ENCODE assay signal across 7 cellular contexts in genomic region chr14:68137704-68138619, GRCh38.
A peak's percentile ranks its signal among the peaks of the same experiment; 100 is the strongest.
DNase-seq lines count a peak whose midpoint lies in the region; ATAC-seq, FAIRE-seq and TF ChIP-seq lines count a peak whose summit lies in the region.

No MANE protein-coding gene starts in this region.

- H3K9me3 ChIP-seq in mammary epithelial cell (replicated peaks; ENCODE audit: insufficient read depth, low read length) = no peaks in the 10 kb centered on the region
- no peaks in the 10 kb centered on the region for H3K9me3 ChIP-seq in kidney (ENCODE audit: control insufficient read depth in 1 of 2, low read length in 2 of 2)
- H3K9me3 ChIP-seq in thoracic aorta = no peaks in the 10 kb centered on the region

- TF ChIP-seq CTCF in GM10266 (IDR thresholded peaks at IDR 0.05; ENCODE audit: control insufficient read depth, insufficient read depth, low read depth, missing control alignments) (no peak), mammary epithelial cell (conservative IDR thresholded peaks at IDR 0.05 in 1 of 2, IDR thresholded peaks at IDR 0.05 in 1 of 2; ENCODE audit: extremely low read depth in 1 of 2, insufficient read depth in 1 of 2, low read depth in 1 of 2, low read length in 2 of 2) (no peak), kidney (IDR thresholded peaks at IDR 0.05; ENCODE audit: borderline replicate concordance, extremely low read depth, insufficient read depth) (no peak), thoracic aorta (IDR thresholded peaks at IDR 0.05) (no peak)

- intact Hi-C loops in mammary epithelial cell (cut with micrococcal nuclease) (loop anchor here (5.0 kb wide), 1 partner anchor 109 kb away; no protein-coding TSS in a partner anchor), kidney (cut with DNase I) (no loop called here)

- peaks cover 4% of the 10 kb centered on the region for H3K4me1 Mint-ChIP-seq in T-helper 2 cell treated with Interferon-gamma antibody and Interleukin-4, amounts not matched to agents 5 μg/mL and 100 μg/mL, for 36 hours (ENCODE audit: low read depth)

- H3K27me3 Mint-ChIP-seq in T-helper 2 cell treated with Interferon-gamma antibody and Interleukin-4, amounts not matched to agents 5 μg/mL and 100 μg/mL, for 36 hours (ENCODE audit: low read depth) = no peaks in the 10 kb centered on the region

- no peaks in the 10 kb centered on the region for H4K20me1 ChIP-seq in mammary epithelial cell (ENCODE audit: insufficient read depth, low read length)

- WGBS in mammary epithelial cell (ENCODE audit: low coverage, missing lambda C conversion rate) = 0% methylated on average over 3 of the region's 3 CpGs

- dilution Hi-C loops in mammary epithelial cell (cut with HindIII; ENCODE audit: low sequenced_read_pairs) = loop anchor here (5.0 kb wide), 1 partner anchor 54 kb away; no protein-coding TSS in a partner anchor

- H3K27ac ChIP-seq in mammary epithelial cell (ENCODE audit: insufficient read depth, low read depth, low read length) (peak overlapping the region; percentile 99), kidney (ENCODE audit: low read depth in 2 of 2, low read length in 2 of 2) (peak overlapping the region; percentile 74 to 82), thoracic aorta (peak overlapping the region in 1 of 2 donors; percentile 47)

- ATAC-seq in thoracic aorta (ENCODE audit: insufficient number of reproducible peaks, low FRiP score, low read depth) = peak; percentile 64

- in situ Hi-C loops in mammary epithelial cell (cut with MboI; ENCODE audit: low sequenced_read_pairs in 2 of 2) = no loop called here

- H2AFZ ChIP-seq in mammary epithelial cell (ENCODE audit: low read depth, low read length) = no peak overlapping the region

- H3K79me2 ChIP-seq in mammary epithelial cell (ENCODE audit: insufficient read depth, low read length) = no peaks in the 10 kb centered on the region

- H3K36me3 ChIP-seq in mammary epithelial cell (ENCODE audit: insufficient read depth, low read length) (no peaks in the 10 kb centered on the region), kidney (ENCODE audit: control insufficient read depth in 1 of 2, insufficient read depth in 2 of 2, low read length in 2 of 2) (no peaks in the 10 kb centered on the region), thoracic aorta (no peaks in the 10 kb centered on the region)

- H3K27me3 ChIP-seq in mammary epithelial cell (ENCODE audit: insufficient read depth, low read length) (no peaks in the 10 kb centered on the region), thoracic aorta (replicated peaks; ENCODE audit: insufficient read depth) (no peaks in the 10 kb centered on the region)

- CTCF ChIA-PET in mammary epithelial cell (lab: Charles Lee; ENCODE audit: low non-redundant PET) = no interaction called here

- H3K4me1 ChIP-seq in mammary epithelial cell (ENCODE audit: insufficient read depth, low read length) (peaks cover 63% of the 10 kb centered on the region), kidney (ENCODE audit: control insufficient read depth in 1 of 2, insufficient read depth in 1 of 2, low read depth in 1 of 2, low read length in 2 of 2) (peaks cover 14 to 49% of the 10 kb centered on the region in 2 donors), thoracic aorta (ENCODE audit: control insufficient read depth in 1 of 2, low read depth in 2 of 2) (peaks cover 36 to 51% of the 10 kb centered on the region in 2 donors)

- no peak overlapping the region for H3K27ac Mint-ChIP-seq in T-helper 2 cell treated with Interferon-gamma antibody and Interleukin-4, amounts not matched to agents 5 μg/mL and 100 μg/mL, for 36 hours

- peak; percentile 62 for FAIRE-seq in kidney (lab: Jason Lieb, UNC)

- TSS peak; percentile 66 for BruUV-seq in mammary epithelial cell (replicated peaks; lab: Mats Ljungman, UMichigan)

- peak overlapping the region; percentile 68 for H3K9ac ChIP-seq in mammary epithelial cell (ENCODE audit: insufficient read depth, low read length)
- peak overlapping the region in 1 of 2 donors; percentile 41 for H3K9ac ChIP-seq in kidney (ENCODE audit: low read length in 2 of 2)

- H3K36me3 Mint-ChIP-seq in T-helper 2 cell treated with Interferon-gamma antibody and Interleukin-4, amounts not matched to agents 5 μg/mL and 100 μg/mL, for 36 hours (ENCODE audit: low read depth) = no peaks in the 10 kb centered on the region

- H3K9me3 Mint-ChIP-seq in T-helper 2 cell treated with Interferon-gamma antibody and Interleukin-4, amounts not matched to agents 5 μg/mL and 100 μg/mL, for 36 hours = no peaks in the 10 kb centered on the region

- no peak overlapping the region for H3K4me3 Mint-ChIP-seq in T-helper 2 cell treated with Interferon-gamma antibody and Interleukin-4, amounts not matched to agents 5 μg/mL and 100 μg/mL, for 36 hours

- DNase-seq in GM10266 (ENCODE audit: extremely low spot score) = peak; percentile 9
- peak; percentile 31 for DNase-seq in NCI-H187 treated with DMSO at 0.1 percent for 48 hours (lab: John Stamatoyannopoulos, UW)
- peak; percentile 99 for DNase-seq in mammary epithelial cell
- peak; percentile 84 for DNase-seq in kidney
- DNase-seq in thoracic aorta (ENCODE audit: low spot score) = peak; percentile 35
- DNase-seq in T-helper 2 cell treated with Interferon-gamma antibody and Interleukin-4, amounts not matched to agents 5 μg/mL and 100 μg/mL, for 36 hours (ENCODE audit: low spot score) = no peak
- no peak for DNase-seq in D341Med (ENCODE audit: low spot score)

- no peak overlapping the region for H3K4me3 ChIP-seq in mammary epithelial cell (replicated peaks in 1 of 3; ENCODE audit: insufficient read depth in 1 of 3, low read depth in 2 of 3, low read length in 3 of 3)
- no peak overlapping the region for H3K4me3 ChIP-seq in kidney (ENCODE audit: low read length in 2 of 2)
- H3K4me3 ChIP-seq in thoracic aorta = no peak overlapping the region

- H3K4me2 ChIP-seq in mammary epithelial cell (ENCODE audit: insufficient read depth, low read depth, low read length) = peak overlapping the region; percentile 29

Comparison
In these comparisons a context has a peak if more than half of its experiments do, and no peak if none do; other contexts are left out.
1. DNase-seq: peak in GM10266 (single experiment), NCI-H187 treated with DMSO at 0.1 percent for 48 hours (single experiment), mammary epithelial cell (single experiment), kidney (single experiment) and thoracic aorta (single experiment); none in T-helper 2 cell treated with Interferon-gamma antibody and Interleukin-4, amounts not matched to agents 5 μg/mL and 100 μg/mL, for 36 hours (single experiment) and D341Med (single experiment).